In the genomic region with DNA sequence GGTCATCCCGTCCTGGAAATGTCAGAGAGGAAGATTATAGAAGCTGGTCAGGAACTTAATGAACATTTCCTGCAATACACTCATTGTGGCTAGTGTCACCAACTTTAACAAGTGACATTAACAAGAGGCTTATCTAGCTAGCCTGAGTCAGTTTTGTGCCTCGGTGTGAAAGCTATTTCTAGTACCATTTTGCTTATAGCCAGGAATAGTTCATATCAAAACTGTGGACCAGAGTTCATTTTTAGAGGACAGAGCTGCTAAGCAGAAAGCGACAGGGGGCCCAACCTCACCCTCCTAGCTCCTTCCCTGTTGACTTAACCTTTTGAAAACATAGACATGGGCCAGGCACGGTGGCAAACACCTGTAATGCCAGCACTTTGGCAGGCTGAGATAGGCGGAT, we compare ENCODE assay signal across 5 cellular contexts.
DNase-seq lines count a peak whose midpoint lies in the region; ATAC-seq, FAIRE-seq and TF ChIP-seq lines count a peak whose summit lies in the region.
"Not testable (repeated sequence)": the region's sequence is repeated elsewhere in the genome, so short reads cannot be mapped to it uniquely, and the experiment has no call there.

No MANE protein-coding gene starts in this region.

- H4K20me1 ChIP-seq in HepG2 (ENCODE audit: insufficient read depth, low read length) = not testable (repeated sequence)

- not testable (repeated sequence) for H3K9me3 ChIP-seq in heart left ventricle; right cardiac atrium (ENCODE audit: control insufficient read depth, low read length); HepG2 (ENCODE audit: low read length)

- not testable (repeated sequence) for H3K4me1 ChIP-seq in heart left ventricle; right cardiac atrium (ENCODE audit: control insufficient read depth, insufficient read depth, low read length); HepG2 (ENCODE audit: insufficient read depth, low read length)

- not testable (repeated sequence) for TF ChIP-seq CTCF in heart left ventricle (IDR thresholded peaks at IDR 0.05); HepG2 (CRISPR knock-in tag; IDR thresholded peaks at IDR 0.05)

- intact Hi-C loops in Right ventricle myocardium inferior (cut with DNase I); heart left ventricle (cut with DNase I); left cardiac atrium (cut with DNase I); right cardiac atrium (cut with DNase I); HepG2 (cut with micrococcal nuclease; ENCODE audit: unreplicated experiment): not testable (repeated sequence)

- H3K4me3 ChIP-seq in heart left ventricle; right cardiac atrium (ENCODE audit: low read length); HepG2 (replicated peaks in 1 of 3; ENCODE audit: insufficient read depth in 1 of 3, low read depth in 2 of 3, low read length in 3 of 3): not testable (repeated sequence)

- peak; percentile 18 for FAIRE-seq in HepG2 (lab: Jason Lieb, UNC)

- H3K27me3 ChIP-seq in heart left ventricle; right cardiac atrium (ENCODE audit: control insufficient read depth, insufficient read depth); HepG2 (ENCODE audit: control insufficient read depth in 1 of 2, insufficient read depth in 2 of 2, low read length in 2 of 2): not testable (repeated sequence)

- H3K9ac ChIP-seq in HepG2 (ENCODE audit: insufficient read depth, low read depth, low read length) = not testable (repeated sequence)

- H3K4me2 ChIP-seq in HepG2 (ENCODE audit: low read depth, low read length) = not testable (repeated sequence)

- WGBS in heart left ventricle, 4 donors = 42 to 57% (median 52%) methylated on average over 3 to 5 of the region's 5 CpGs
- 45% methylated on average over 5 of the region's 5 CpGs for WGBS in right cardiac atrium
- 0% methylated on average over 1 of the region's 5 CpGs for WGBS in HepG2 (ENCODE audit: low lambda C conversion rate)

- in situ Hi-C loops in HepG2 (cut with HindIII; ENCODE audit: extremely low pct_ligation_motif_present, low pct_unique_long_range_greater_than_20kb) = not testable (repeated sequence)

- not testable (repeated sequence) for TF ChIP-seq RAD21 in HepG2 (CRISPR knock-in tag; IDR thresholded peaks at IDR 0.05)

- TF ChIP-seq EP300 in HepG2 (IDR thresholded peaks at IDR 0.05; ENCODE audit: low read depth in 2 of 2, low read length in 2 of 2); HepG2 (CRISPR knock-in tag; IDR thresholded peaks at IDR 0.05; ENCODE audit: borderline replicate concordance): not testable (repeated sequence)

- not testable (repeated sequence) for TF ChIP-seq POLR2A in heart left ventricle (IDR thresholded peaks at IDR 0.05); HepG2 (IDR thresholded peaks at IDR 0.05; ENCODE audit: insufficient read depth in 1 of 2, low read depth in 2 of 2, low read length in 2 of 2)

- CTCF ChIA-PET in HepG2 (lab: Yijun Ruan, JAX; ENCODE audit: low intra/inter-chr PET ratio, low total read pairs) = not testable (repeated sequence)

- DNase-seq in Right ventricle myocardium inferior (ENCODE audit: missing footprints); heart left ventricle; right cardiac atrium; HepG2 (ENCODE audit: low spot score): not testable (repeated sequence)
- peak; percentile 26 for DNase-seq in left cardiac atrium

- H3K36me3 ChIP-seq in heart left ventricle; HepG2 (replicated peaks in 1 of 2; ENCODE audit: control insufficient read depth in 1 of 2, insufficient read depth in 2 of 2, low read length in 2 of 2): not testable (repeated sequence)

- not testable (repeated sequence) for H2AFZ ChIP-seq in HepG2 (ENCODE audit: low read length)

- POLR2A ChIA-PET in HepG2 (lab: Yijun Ruan, JAX) = not testable (repeated sequence)

- H3K79me2 ChIP-seq in HepG2 (ENCODE audit: insufficient read depth, low read length) = not testable (repeated sequence)

- BruUV-seq in HepG2 (replicated peaks; lab: Mats Ljungman, UMichigan) = not testable (repeated sequence)

- peak overlapping the region in 3 of 12 donors; percentile 13 to 24 (median 19) for H3K27ac ChIP-seq in heart left ventricle
- not testable (repeated sequence) for H3K27ac ChIP-seq in right cardiac atrium (ENCODE audit: low read length); HepG2 (ENCODE audit: extremely low read length, insufficient read depth, low read length)

- ATAC-seq in Right ventricle myocardium inferior = peak; percentile 41
- ATAC-seq in heart left ventricle = peak in 3 of 4 donors; percentile 78 to 92 (median 86)
- peak; percentile 43 to 67 for ATAC-seq in left cardiac atrium
- ATAC-seq in right cardiac atrium = peak; percentile 26 to 53
- not testable (repeated sequence) for ATAC-seq in HepG2
